ENCODE assay signal across 29 cellular contexts in the genomic region with DNA sequence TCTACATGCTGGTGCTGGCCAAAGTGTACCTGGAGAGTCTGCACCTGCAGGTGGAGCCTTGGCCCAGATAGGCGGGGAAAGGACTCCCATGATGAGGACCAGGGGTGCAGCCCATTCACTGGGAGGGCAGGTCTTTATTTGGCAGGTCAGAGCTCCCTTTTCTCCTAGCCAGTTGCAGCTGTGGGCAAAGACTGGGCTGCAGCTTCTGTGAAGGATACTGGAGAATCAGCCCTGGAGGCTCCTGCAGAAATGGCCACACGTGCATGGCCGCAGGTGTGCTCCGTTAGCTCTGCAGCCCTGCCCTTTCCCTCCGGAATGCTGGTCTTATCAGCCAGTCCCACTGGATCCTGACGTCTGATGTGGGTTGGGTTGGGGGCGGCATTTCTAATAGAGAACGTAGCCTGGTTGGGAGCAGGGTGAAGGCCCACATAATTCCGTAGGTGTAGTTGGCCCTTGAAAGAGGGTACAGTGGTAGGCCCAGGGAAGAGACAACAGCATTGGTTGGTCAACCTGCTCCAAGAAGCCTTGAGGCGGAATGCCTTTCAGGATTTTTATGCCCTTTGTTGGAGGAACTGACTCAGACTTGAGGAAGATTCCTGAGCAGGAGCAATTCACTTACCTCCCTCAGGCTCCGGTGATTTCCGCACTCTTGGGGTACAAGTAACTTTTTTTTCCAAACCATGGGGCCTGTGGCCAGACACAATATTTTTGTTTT. TPM values are rescaled to one million over a fixed set of nuclear protein-coding genes. Genes with fewer than 3 reads are reported as not detected.
"Had no signal": no experiment of that assay in that cellular context is flagged by ENCODE, and none has a peak within 500 bp of the region (broad histone marks: within the 10 kb centered on the region; RNA-seq: fewer than 3 reads in every experiment).

No MANE protein-coding gene starts in this region.

- DNase-seq: activated CD4-positive, alpha-beta memory T cell treated with anti-CD3 and anti-CD28 coated beads, Interleukin-2, amount 10 ng/mL, durations not matched to agents 7 days and 5 days; activated CD4-positive, alpha-beta T cell treated with anti-CD3 and anti-CD28 coated beads for 48 hours; activated CD4-positive, CD25-positive, alpha-beta regulatory T cell; activated gamma-delta T cell; activated T-cell treated with anti-CD3 and anti-CD28 coated beads, Interleukin-2, amount 50 U/mL, for 72 hours; colonic mucosa; effector memory CD8-positive, alpha-beta T cell; gastrocnemius medialis; hippocampal formation; left cardiac atrium; stimulated activated CD4-positive, alpha-beta T cell treated with anti-CD3 and anti-CD28 coated beads, Interleukin-2, amount 100 ng/mL, for 48 hours; stimulated activated CD8-positive, alpha-beta memory T cell treated with anti-CD3 and anti-CD28 coated beads, Interleukin-4, amount 100 ng/mL, for 48 hours; stimulated activated naive B cell treated with anti-CD40 and anti-IgM and Interleukin-4, amounts not matched to agents 10 μg/mL and 1 μg/mL and 100 μg/mL, for 72 hours; transverse colon had no signal

- H3K36me3 ChIP-seq: ascending aorta, colonic mucosa, esophagus muscularis mucosa, gastrocnemius medialis, neutrophil, pancreas, right lobe of liver, transverse colon, vagina had no signal

- H3K4me3 ChIP-seq: ascending aorta, colonic mucosa, dorsolateral prefrontal cortex, esophagus muscularis mucosa, gastrocnemius medialis, pancreas, right lobe of liver, smooth muscle cell, transverse colon, vagina had no signal

- H3K27ac ChIP-seq: ascending aorta, colonic mucosa, dorsolateral prefrontal cortex, esophagus muscularis mucosa, gastrocnemius medialis, neutrophil, pancreas, right lobe of liver, transverse colon, vagina had no signal

- H3K9me3 ChIP-seq: ascending aorta, colonic mucosa, esophagus muscularis mucosa, gastrocnemius medialis, neutrophil, pancreas, right lobe of liver, transverse colon, vagina had no signal

- FAIRE-seq: endothelial cell of umbilical vein, pancreas had no signal

- H3K27me3 ChIP-seq: ascending aorta, colonic mucosa, pancreas, right lobe of liver had no signal

- H3K4me1 ChIP-seq: ascending aorta, colonic mucosa, esophagus muscularis mucosa, gastrocnemius medialis, pancreas, right lobe of liver, transverse colon, vagina had no signal

RNA-seq across cellular contexts. Expression of a gene that starts 22.0 kb away (rescaled TPM):
- total RNA-seq: activated CD4-positive, alpha-beta memory T cell treated with anti-CD3 and anti-CD28 coated beads, Interleukin-2, amount 10 ng/mL, durations not matched to agents 7 days and 5 days; activated naive CD4-positive, alpha-beta T cell treated with anti-CD3 and anti-CD28 coated beads, Interleukin-2, amount 50 U/mL, for 72 hours; activated T-cell treated with anti-CD3 and anti-CD28 coated beads, Interleukin-2, amount 50 U/mL, for 72 hours; ascending aorta; endothelial cell of umbilical vein; esophagus muscularis mucosa; gastrocnemius medialis; left cardiac atrium; natural killer cell treated with Interleukin-12 subunit alpha and Interleukin-12 subunit beta and Interleukin-15 and Interleukin-18, amount 100 ng/mL, for 72 hours; pulmonary artery endothelial cell; smooth muscle cell; vagina had no signal
- polyA plus RNA-seq: endothelial cell of umbilical vein, pancreas had no signal

RNA-seq across cellular contexts. Expression of a gene that starts 27.0 kb away (rescaled TPM):
- total RNA-seq: activated CD4-positive, alpha-beta memory T cell treated with anti-CD3 and anti-CD28 coated beads, Interleukin-2, amount 10 ng/mL, durations not matched to agents 7 days and 5 days; activated naive CD4-positive, alpha-beta T cell treated with anti-CD3 and anti-CD28 coated beads, Interleukin-2, amount 50 U/mL, for 72 hours; activated T-cell treated with anti-CD3 and anti-CD28 coated beads, Interleukin-2, amount 50 U/mL, for 72 hours; ascending aorta; colonic mucosa; endothelial cell of umbilical vein; gastrocnemius medialis; left cardiac atrium; natural killer cell treated with Interleukin-12 subunit alpha and Interleukin-12 subunit beta and Interleukin-15 and Interleukin-18, amount 100 ng/mL, for 72 hours; pancreas; pulmonary artery endothelial cell; right lobe of liver; smooth muscle cell; temporal lobe; vagina had no signal
- polyA plus RNA-seq: adipose tissue, endothelial cell of umbilical vein, liver, pancreas, smooth muscle cell had no signal
